In genomic region chr11:114367244-114367957, GRCh38 we compare ENCODE assay signal across 1 cellular context.
TF ChIP-seq lines count a peak whose summit lies in the region.

No MANE protein-coding gene starts in this region.

TF ChIP-seq in H1, 55 proteins besides CTCF, POLR2A, EP300 and RAD21:
- TF ChIP-seq CHD1 (IDR thresholded peaks at IDR 0.05; ENCODE audit: low read depth, low read length) (no peak), CTBP2 (IDR thresholded peaks at IDR 0.05; ENCODE audit: borderline replicate concordance, insufficient read depth, insufficient read length, low read length) (no peak), NRF1 (IDR thresholded peaks at IDR 0.05; ENCODE audit: low read depth, low read length) (no peak), CBX8 (IDR thresholded peaks at IDR 0.05; ENCODE audit: borderline replicate concordance, low read depth, low read length) (no peak), YY1 (IDR thresholded peaks at IDR 0.05; ENCODE audit: low read depth, low read length) (no peak), EZH2 (IDR thresholded peaks at IDR 0.05; ENCODE audit: low read depth, low read length, severe bottlenecking) (no peak), USF2 (IDR thresholded peaks at IDR 0.05; ENCODE audit: low read length) (no peak), EGR1 (IDR thresholded peaks at IDR 0.05; ENCODE audit: borderline replicate concordance, low read depth, low read length) (no peak), SP1 (IDR thresholded peaks at IDR 0.05; ENCODE audit: low read depth, low read length) (no peak)
